In genomic region chr14:69460093-69460701, GRCh38 we compare ENCODE assay signal across 8 cellular contexts. TPM values are rescaled to one million over a fixed set of nuclear protein-coding genes. Genes with fewer than 3 reads are reported as not detected.
DNase-seq lines count a peak whose midpoint lies in the region; ATAC-seq and TF ChIP-seq lines count a peak whose summit lies in the region.

No MANE protein-coding gene starts in this region.

- TF ChIP-seq CTCF in Peyer's patch (IDR thresholded peaks at IDR 0.05) (peak; percentile 33 to 97 (median 80)), omental fat pad (IDR thresholded peaks at IDR 0.05) (peak in 2 of 3 donors; percentile 19 to 71), upper lobe of right lung (IDR thresholded peaks at IDR 0.05) (peak; percentile 84)

- no peaks in the 10 kb centered on the region for H3K9me3 Mint-ChIP-seq in activated T-helper 17 cell treated with anti-CD3 and anti-CD28 coated beads, Interleukin-2, amount 50 U/mL, for 72 hours

- H3K27me3 Mint-ChIP-seq in activated T-helper 17 cell treated with anti-CD3 and anti-CD28 coated beads, Interleukin-2, amount 50 U/mL, for 72 hours, result no peaks in the 10 kb centered on the region

- H3K4me1 ChIP-seq in Peyer's patch (no peaks in the 10 kb centered on the region), upper lobe of right lung (no peaks in the 10 kb centered on the region)

- H3K4me3 ChIP-seq in Peyer's patch (no peak overlapping the region), upper lobe of right lung (no peak overlapping the region)

- H3K4me1 Mint-ChIP-seq in activated T-helper 17 cell treated with anti-CD3 and anti-CD28 coated beads, Interleukin-2, amount 50 U/mL, for 72 hours, result no peaks in the 10 kb centered on the region

- peak; percentile 86 for DNase-seq in G401 (ENCODE audit: low spot score)
- DNase-seq in Kasumi-1 (lab: John Stamatoyannopoulos, UW), result peak; percentile 74 to 84
- peak; percentile 39 to 83 (median 57) for DNase-seq in Peyer's patch
- DNase-seq in fibroblast of the conjunctiva (ENCODE audit: low read depth), result peak; percentile 78
- peak; percentile 32 for DNase-seq in omental fat pad (ENCODE audit: low spot score)
- no peak for DNase-seq in upper lobe of right lung

- no peak overlapping the region for H3K27ac Mint-ChIP-seq in activated T-helper 17 cell treated with anti-CD3 and anti-CD28 coated beads, Interleukin-2, amount 50 U/mL, for 72 hours

- H3K27ac ChIP-seq in Peyer's patch, result no peak overlapping the region
- no peak overlapping the region for H3K27ac ChIP-seq in upper lobe of right lung

- peak; percentile 88 for ATAC-seq in activated T-helper 17 cell treated with anti-CD3 and anti-CD28 coated beads, Interleukin-2, amount 50 U/mL, for 72 hours (replicated peaks)
- ATAC-seq in omental fat pad (ENCODE audit: low FRiP score), result peak; percentile 91
- peak; percentile 93 for ATAC-seq in upper lobe of right lung
- ATAC-seq in GM18517 (IDR thresholded peaks at IDR 0.05; ENCODE audit: unreplicated experiment), result no peak

- in situ Hi-C loops in G401 (cut with HindIII; ENCODE audit: low sequenced_read_pairs), result loop anchor here (25.0 kb wide), 1 partner anchor 223 kb away; no protein-coding TSS in a partner anchor

- peaks cover 65% of the 10 kb centered on the region for H3K36me3 Mint-ChIP-seq in activated T-helper 17 cell treated with anti-CD3 and anti-CD28 coated beads, Interleukin-2, amount 50 U/mL, for 72 hours (ENCODE audit: low read depth)

- H3K4me3 Mint-ChIP-seq in activated T-helper 17 cell treated with anti-CD3 and anti-CD28 coated beads, Interleukin-2, amount 50 U/mL, for 72 hours, result no peak overlapping the region

- H3K36me3 ChIP-seq in Peyer's patch (peaks cover 0 to 37% (median 0%) of the 10 kb centered on the region in 3 donors), upper lobe of right lung (peaks cover 47% of the 10 kb centered on the region)

- intact Hi-C loops in upper lobe of right lung (cut with DNase I), result loop anchor here (5.0 kb wide), 1 partner anchor 218 kb away; no protein-coding TSS in a partner anchor

- H3K9me3 ChIP-seq in Peyer's patch, result no peaks in the 10 kb centered on the region
- H3K9me3 ChIP-seq in upper lobe of right lung, result no peaks in the 10 kb centered on the region

- H3K27me3 ChIP-seq in Peyer's patch (no peaks in the 10 kb centered on the region), upper lobe of right lung (no peaks in the 10 kb centered on the region)

- no peak for TF ChIP-seq POLR2A in Peyer's patch (IDR thresholded peaks at IDR 0.05)

RNA-seq across cellular contexts. Expression of gene PLEKHD1, which starts 24.3 kb away (rescaled TPM):
- 0.31 TPM in 1 of 2 replicates, not detected in the other for total RNA-seq in G401 (2014; rRNA removed; shearing (Covaris generic))
- total RNA-seq in Peyer's patch, result not detected
- total RNA-seq in activated T-helper 17 cell treated with anti-CD3 and anti-CD28 coated beads, Interleukin-2, amount 50 U/mL, for 72 hours, result under 1 TPM; 0.11 to 0.19 TPM
- under 1 TPM in 2 of 4 donors, not detected in 2; 0.12 to 0.19 TPM for total RNA-seq in omental fat pad
- total RNA-seq in upper lobe of right lung, result 0.41 TPM
